In genomic region chr4:65508169-65508568, GRCh38 we compare ENCODE assay signal across 1 cellular context.
TF ChIP-seq lines count a peak whose summit lies in the region.

No MANE protein-coding gene starts in this region.

TF ChIP-seq in SK-N-SH, 30 proteins besides CTCF, POLR2A, EP300 and RAD21 (continued from another document):
- TF ChIP-seq ZBTB33 (IDR thresholded peaks at IDR 0.05; ENCODE audit: borderline replicate concordance, low read depth) (no peak), TAF1 (IDR thresholded peaks at IDR 0.05; ENCODE audit: borderline replicate concordance, low read depth, low read length) (no peak), SIN3A (IDR thresholded peaks at IDR 0.05; ENCODE audit: borderline replicate concordance, low read depth, low read length) (no peak), IRF3 (IDR thresholded peaks at IDR 0.05; ENCODE audit: low read depth, low read length) (no peak), JUND (IDR thresholded peaks at IDR 0.05) (no peak), GABPA (IDR thresholded peaks at IDR 0.05; ENCODE audit: low read depth) (no peak), POLR2AphosphoS5 (IDR thresholded peaks at IDR 0.05; ENCODE audit: low read depth, low read length) (no peak), ELF1 (IDR thresholded peaks at IDR 0.05) (no peak)
